ENCODE assay signal across 20 cellular contexts in genomic region chr1:3745071-3745470, GRCh38. TPM values are rescaled to one million over a fixed set of nuclear protein-coding genes. Genes with fewer than 3 reads are reported as not detected.
DNase-seq lines count a peak whose midpoint lies in the region; ATAC-seq, FAIRE-seq and TF ChIP-seq lines count a peak whose summit lies in the region.
"Had no signal": no experiment of that assay in that cellular context is flagged by ENCODE, and none has a peak within 500 bp of the region (broad histone marks: within the 10 kb centered on the region; RNA-seq: fewer than 3 reads in every experiment).

No MANE protein-coding gene starts in this region.

- 0 out of 2 replicates have a peak overlapping the region, but pooled peaks have one; percentile 22 for H3K9ac ChIP-seq in HepG2 (ENCODE audit: insufficient read depth, low read depth, low read length)

- H3K27ac ChIP-seq in HepG2 (ENCODE audit: extremely low read length, insufficient read depth, low read length) (no peak overlapping the region), right lobe of liver (no peak overlapping the region)
- H3K27ac ChIP-seq: foreskin keratinocyte, suprapubic skin had no signal

- intact Hi-C loops in HepG2 (cut with micrococcal nuclease; ENCODE audit: unreplicated experiment), result no loop called here
- intact Hi-C loops in right lobe of liver (cut with DNase I), result no loop called here

- H3K79me2 ChIP-seq in HepG2 (ENCODE audit: insufficient read depth, low read length), result peaks cover 6% of the 10 kb centered on the region

- no TSS peak for BruUV-seq in HepG2 (replicated peaks; lab: Mats Ljungman, UMichigan)

- H3K4me3 ChIP-seq in HepG2 (replicated peaks in 1 of 3; ENCODE audit: insufficient read depth in 1 of 3, low read depth in 2 of 3, low read length in 3 of 3) (no peak overlapping the region; a peak in 1 of 6 replicates), right lobe of liver (no peak overlapping the region)
- H3K4me3 ChIP-seq: suprapubic skin had no signal

- in situ Hi-C loops in HepG2 (cut with HindIII; ENCODE audit: extremely low pct_ligation_motif_present, low pct_unique_long_range_greater_than_20kb), result no loop called here

- TF ChIP-seq POLR2A in HepG2 (IDR thresholded peaks at IDR 0.05; ENCODE audit: insufficient read depth in 1 of 2, low read depth in 2 of 2, low read length in 2 of 2), result no peak
- no peak for TF ChIP-seq POLR2A in right lobe of liver (IDR thresholded peaks at IDR 0.05)

- no peak for TF ChIP-seq CTCF in HepG2 (CRISPR knock-in tag; IDR thresholded peaks at IDR 0.05)
- no peak for TF ChIP-seq CTCF in right lobe of liver (IDR thresholded peaks at IDR 0.05)
- no peak for TF ChIP-seq CTCF in WTC11 (IDR thresholded peaks at IDR 0.05)
- TF ChIP-seq CTCF in D721Med (IDR thresholded peaks at IDR 0.05; ENCODE audit: insufficient read depth, missing control alignments), result no peak

- POLR2A ChIA-PET in HepG2 (lab: Yijun Ruan, JAX) (interaction anchor here (1.0 kb wide), 1 partner anchor 23 kb away, joined by 3 read pairs; no protein-coding TSS in a partner anchor), WTC11 (lab: Charles Lee) (no interaction called here)

- 96% methylated on average over 12 of the region's 12 CpGs for WGBS in HepG2 (ENCODE audit: low lambda C conversion rate)
- WGBS in right lobe of liver (ENCODE audit: insufficient coverage, low coverage, low lambda C conversion rate, missing lambda C conversion rate), result 93% methylated on average over 5 of the region's 12 CpGs

- ATAC-seq in HepG2 (no peak), right lobe of liver (no peak), WTC11 (no peak), naive B cell (ENCODE audit: low read depth in 2 of 2) (no peak), GM21717 (IDR thresholded peaks at IDR 0.05; ENCODE audit: unreplicated experiment) (no peak)
- no peak for ATAC-seq in stimulated activated naive CD8-positive, alpha-beta T cell treated with anti-CD3 and anti-CD28 coated beads, Interleukin-15, amount 100 ng/mL, for 72 hours
- ATAC-seq: left ventricle myocardium superior had no signal

- no peaks in the 10 kb centered on the region for H3K9me3 Mint-ChIP-seq in WTC11
- H3K9me3 Mint-ChIP-seq in naive B cell, result no peaks in the 10 kb centered on the region
- no peaks in the 10 kb centered on the region for H3K9me3 Mint-ChIP-seq in stimulated activated naive CD8-positive, alpha-beta T cell treated with anti-CD3 and anti-CD28 coated beads, Interleukin-15, amount 100 ng/mL, for 72 hours

- H3K27ac Mint-ChIP-seq in WTC11 (peak overlapping the region; percentile 61), naive B cell (peak overlapping the region in 2 of 6 donors; percentile 28 to 95)
- H3K27ac Mint-ChIP-seq in stimulated activated naive CD8-positive, alpha-beta T cell treated with anti-CD3 and anti-CD28 coated beads, Interleukin-15, amount 100 ng/mL, for 72 hours, result no peak overlapping the region

- H3K36me3 ChIP-seq in HepG2 (replicated peaks in 1 of 2; ENCODE audit: control insufficient read depth in 1 of 2, insufficient read depth in 2 of 2, low read length in 2 of 2) (peaks cover 3 to 28% of the 10 kb centered on the region in 2 experiments; a peak in 4 of 5 replicates), right lobe of liver (peaks cover 0 to 11% (median 3%) of the 10 kb centered on the region in 4 donors)

- H3K4me2 ChIP-seq in HepG2 (ENCODE audit: low read depth, low read length), result peak overlapping the region; percentile 85; the same call in 1 of the 2 replicates

- CTCF ChIA-PET in HepG2 (lab: Yijun Ruan, JAX; ENCODE audit: low intra/inter-chr PET ratio, low total read pairs), result no interaction called here
- CTCF ChIA-PET in WTC11 (lab: Charles Lee), result interaction anchor here (1.1 to 4.8 kb wide), 3 partner anchors 18 to 31 kb away, joined by 3 to 22 read pairs (median 6); no protein-coding TSS in a partner anchor

- H3K27me3 ChIP-seq in HepG2 (ENCODE audit: control insufficient read depth in 1 of 2, insufficient read depth in 2 of 2, low read length in 2 of 2) (peaks cover 0 to 3% of the 10 kb centered on the region in 2 experiments; a peak in 2 of 5 replicates), right lobe of liver (no peaks in the 10 kb centered on the region)
- H3K27me3 ChIP-seq: suprapubic skin had no signal

- H3K36me3 Mint-ChIP-seq in WTC11, result peaks cover 27% of the 10 kb centered on the region
- H3K36me3 Mint-ChIP-seq in naive B cell, result peaks cover 0 to 7% of the 10 kb centered on the region in 2 donors

- no peaks in the 10 kb centered on the region for H4K20me1 ChIP-seq in HepG2 (ENCODE audit: insufficient read depth, low read length)

- H3K9me3 ChIP-seq in HepG2 (ENCODE audit: low read length) (no peaks in the 10 kb centered on the region), right lobe of liver (no peaks in the 10 kb centered on the region)
- H3K9me3 ChIP-seq: HAP-1, suprapubic skin had no signal

- H3K4me1 Mint-ChIP-seq in WTC11 (peaks cover 30% of the 10 kb centered on the region), naive B cell (peaks cover 22 to 35% (median 32%) of the 10 kb centered on the region in 3 donors)
- H3K4me1 Mint-ChIP-seq in stimulated activated naive CD8-positive, alpha-beta T cell treated with anti-CD3 and anti-CD28 coated beads, Interleukin-15, amount 100 ng/mL, for 72 hours, result peaks cover 34% of the 10 kb centered on the region

- FAIRE-seq in HepG2 (lab: Jason Lieb, UNC), result no peak
- no peak for FAIRE-seq in D721Med (lab: Jason Lieb, UNC)

- TF ChIP-seq EP300 in HepG2 (IDR thresholded peaks at IDR 0.05; ENCODE audit: low read depth in 2 of 2, low read length in 2 of 2) (no peak), HepG2 (CRISPR knock-in tag; IDR thresholded peaks at IDR 0.05; ENCODE audit: borderline replicate concordance) (no peak)

- H3K27me3 Mint-ChIP-seq in WTC11 (ENCODE audit: low read depth), result 0 out of 2 replicates have a peak, but pooled peaks cover under 1% of the 10 kb centered on the region
- H3K27me3 Mint-ChIP-seq in naive B cell, result no peaks in the 10 kb centered on the region
- no peaks in the 10 kb centered on the region for H3K27me3 Mint-ChIP-seq in stimulated activated naive CD8-positive, alpha-beta T cell treated with anti-CD3 and anti-CD28 coated beads, Interleukin-15, amount 100 ng/mL, for 72 hours

- DNase-seq in HepG2 (ENCODE audit: low spot score), result no peak
- DNase-seq in right lobe of liver, result no peak
- no peak for DNase-seq in WTC11 (ENCODE audit: low spot score)
- DNase-seq in naive B cell, result no peak
- DNase-seq in stimulated activated naive CD8-positive, alpha-beta T cell treated with anti-CD3 and anti-CD28 coated beads, Interleukin-15, amount 100 ng/mL, for 72 hours, result no peak
- DNase-seq in D341Med (ENCODE audit: low spot score), result no peak
- DNase-seq in D721Med (ENCODE audit: insufficient read length, low spot score), result no peak
- DNase-seq: activated CD8-positive, alpha-beta memory T cell treated with anti-CD3 and anti-CD28 coated beads, Interleukin-2, amount 50 U/mL, for 48 hours; amniotic stem cell; foreskin keratinocyte; left ventricle myocardium superior; MM.1S; NCI-H187; retina; SHP77 treated with DMSO at 0.1 percent for 48 hours had no signal

- H2AFZ ChIP-seq in HepG2 (ENCODE audit: low read length), result no peak overlapping the region

- no peak for TF ChIP-seq RAD21 in HepG2 (CRISPR knock-in tag; IDR thresholded peaks at IDR 0.05)

- H3K4me1 ChIP-seq in HepG2 (ENCODE audit: insufficient read depth, low read length) (peaks cover 31% of the 10 kb centered on the region), right lobe of liver (peaks cover 0 to 24% (median 0%) of the 10 kb centered on the region in 4 donors)
- H3K4me1 ChIP-seq: foreskin keratinocyte had no signal

- H3K4me3 Mint-ChIP-seq in WTC11 (peak overlapping the region; percentile 96), naive B cell (peak overlapping the region in 5 of 8 donors; percentile 59 to 86 (median 83))
- H3K4me3 Mint-ChIP-seq in stimulated activated naive CD8-positive, alpha-beta T cell treated with anti-CD3 and anti-CD28 coated beads, Interleukin-15, amount 100 ng/mL, for 72 hours, result peak overlapping the region; percentile 84 to 88

RNA-seq across cellular contexts. Expression of gene CCDC27, which starts 7.2 kb away (rescaled TPM):
- total RNA-seq in HepG2 (2016; rRNA removed; fragmentation: Illumina TruSeq; extraction: Trizol) (not detected in 2 replicates), right lobe of liver (not detected), WTC11 (2021) (0.13 to 0.25 TPM (median 0.23 TPM) in 3 replicates)
- total RNA-seq in HepG2 (2016; cell fraction: cytosol; rRNA removed; fragmentation: Illumina TruSeq; extraction: Trizol; ENCODE audit: low read depth), result not detected in 2 replicates
- not detected in 2 replicates for total RNA-seq in HepG2 (2016; cell fraction: insoluble cytoplasmic fraction; rRNA removed; fragmentation: Illumina TruSeq; extraction: Trizol)
- total RNA-seq in HepG2 (2016; cell fraction: membrane; rRNA removed; fragmentation: Illumina TruSeq; extraction: Trizol), result not detected in 2 replicates
- not detected in 2 replicates for total RNA-seq in HepG2 (2016; cell fraction: nucleus; rRNA removed; fragmentation: Illumina TruSeq; extraction: Trizol)
- polyA plus RNA-seq in HepG2 (2011; rRNA removed) (not detected in 2 replicates), naive B cell (ENCODE audit: low read depth in 6 of 6) (not detected)
- not detected in 2 replicates for polyA plus RNA-seq in HepG2 (2011; cell fraction: cytosol; rRNA removed)
- not detected in 2 replicates for polyA plus RNA-seq in HepG2 (2011; cell fraction: nucleus; rRNA removed)
- 0.23 TPM in 1 of 2 replicates, not detected in the other for polyA plus RNA-seq in HepG2 (2012)
- polyA plus RNA-seq in HepG2 (2016; cell fraction: cytosol; fragmentation: Illumina TruSeq; extraction: Trizol; ENCODE audit: low read depth), result not detected in 2 replicates
- not detected in 2 replicates for polyA plus RNA-seq in HepG2 (2016; cell fraction: insoluble cytoplasmic fraction; fragmentation: Illumina TruSeq; extraction: Trizol; ENCODE audit: low read depth)
- not detected in 2 replicates for polyA plus RNA-seq in HepG2 (2016; cell fraction: membrane; fragmentation: Illumina TruSeq; extraction: Trizol; ENCODE audit: low read depth)
- polyA plus RNA-seq in HepG2 (2016; cell fraction: nucleus; fragmentation: Illumina TruSeq; extraction: Trizol; ENCODE audit: insufficient read depth, low read depth), result not detected in 2 replicates
- polyA minus RNA-seq in HepG2 (2011; rRNA and poly(A)+ RNA removed; ENCODE audit: low replicate concordance), result not detected in 2 replicates
- polyA minus RNA-seq in HepG2 (2011; cell fraction: cytosol; rRNA and poly(A)+ RNA removed), result not detected in 2 replicates
- not detected in 2 replicates for polyA minus RNA-seq in HepG2 (2011; cell fraction: nucleus; rRNA and poly(A)+ RNA removed)
- total RNA-seq: foreskin keratinocyte; left ventricle myocardium superior; NCI-H460; suprapubic skin; T-helper 2 cell treated with Interferon-gamma antibody and Interleukin-4, amounts not matched to agents 100 ng/mL and 5 ng/mL, for 36 hours had no signal
- polyA plus RNA-seq: foreskin keratinocyte had no signal

RNA-seq across cellular contexts. Expression of gene SMIM1, which starts 27.5 kb away (rescaled TPM):
- total RNA-seq in HepG2 (2016; rRNA removed; fragmentation: Illumina TruSeq; extraction: Trizol), result 55.8 and 56.3 TPM in 2 replicates
- 360 and 516 TPM in 2 replicates for total RNA-seq in HepG2 (2016; cell fraction: cytosol; rRNA removed; fragmentation: Illumina TruSeq; extraction: Trizol; ENCODE audit: low read depth)
- 54.3 and 58.0 TPM in 2 replicates for total RNA-seq in HepG2 (2016; cell fraction: insoluble cytoplasmic fraction; rRNA removed; fragmentation: Illumina TruSeq; extraction: Trizol)
- 94.8 and 147 TPM in 2 replicates for total RNA-seq in HepG2 (2016; cell fraction: membrane; rRNA removed; fragmentation: Illumina TruSeq; extraction: Trizol)
- total RNA-seq in HepG2 (2016; cell fraction: nucleus; rRNA removed; fragmentation: Illumina TruSeq; extraction: Trizol), result 35.3 and 45.5 TPM in 2 replicates
- polyA plus RNA-seq in HepG2 (2011; rRNA removed), result 12.4 and 22.2 TPM in 2 replicates
- 15.0 and 35.9 TPM in 2 replicates for polyA plus RNA-seq in HepG2 (2011; cell fraction: cytosol; rRNA removed)
- polyA plus RNA-seq in HepG2 (2011; cell fraction: nucleus; rRNA removed), result 20.1 and 21.5 TPM in 2 replicates
- 18.7 and 18.9 TPM in 2 replicates for polyA plus RNA-seq in HepG2 (2012)
- 172 and 230 TPM in 2 replicates for polyA plus RNA-seq in HepG2 (2016; cell fraction: cytosol; fragmentation: Illumina TruSeq; extraction: Trizol; ENCODE audit: low read depth)
- polyA plus RNA-seq in HepG2 (2016; cell fraction: insoluble cytoplasmic fraction; fragmentation: Illumina TruSeq; extraction: Trizol; ENCODE audit: low read depth), result 45.5 and 47.9 TPM in 2 replicates
- 82.1 and 104 TPM in 2 replicates for polyA plus RNA-seq in HepG2 (2016; cell fraction: membrane; fragmentation: Illumina TruSeq; extraction: Trizol; ENCODE audit: low read depth)
- polyA plus RNA-seq in HepG2 (2016; cell fraction: nucleus; fragmentation: Illumina TruSeq; extraction: Trizol; ENCODE audit: insufficient read depth, low read depth), result 32.0 and 32.8 TPM in 2 replicates
- 29.5 TPM in 1 of 2 replicates, not detected in the other for polyA minus RNA-seq in HepG2 (2011; rRNA and poly(A)+ RNA removed; ENCODE audit: low replicate concordance)
- 18.6 and 19.1 TPM in 2 replicates for polyA minus RNA-seq in HepG2 (2011; cell fraction: cytosol; rRNA and poly(A)+ RNA removed)
- 17.1 and 18.4 TPM in 2 replicates for polyA minus RNA-seq in HepG2 (2011; cell fraction: nucleus; rRNA and poly(A)+ RNA removed)
- total RNA-seq in right lobe of liver, result 1 to 10 TPM; 2.6 to 8.7 (median 4.6) TPM
- total RNA-seq in WTC11 (2021), result 10.2 to 11.1 TPM (median 10.3 TPM) in 3 replicates
- 1 to 10 TPM in 3 of 6 donors, under 1 TPM in 2, not detected in 1; 0.82 to 2.2 (median 1.4) TPM for polyA plus RNA-seq in naive B cell (ENCODE audit: low read depth in 6 of 6)
- total RNA-seq: NCI-H460; T-helper 2 cell treated with Interferon-gamma antibody and Interleukin-4, amounts not matched to agents 100 ng/mL and 5 ng/mL, for 36 hours had no signal

RNA-seq across cellular contexts. Expression of gene LRRC47, which starts 51.2 kb away (rescaled TPM):
- total RNA-seq in HepG2 (2016; rRNA removed; fragmentation: Illumina TruSeq; extraction: Trizol), result 52.4 and 52.5 TPM in 2 replicates
- 6.5 and 7.6 TPM in 2 replicates for total RNA-seq in HepG2 (2016; cell fraction: cytosol; rRNA removed; fragmentation: Illumina TruSeq; extraction: Trizol; ENCODE audit: low read depth)
- total RNA-seq in HepG2 (2016; cell fraction: insoluble cytoplasmic fraction; rRNA removed; fragmentation: Illumina TruSeq; extraction: Trizol), result 47.8 and 53.6 TPM in 2 replicates
- total RNA-seq in HepG2 (2016; cell fraction: membrane; rRNA removed; fragmentation: Illumina TruSeq; extraction: Trizol), result 11.1 and 12.6 TPM in 2 replicates
- total RNA-seq in HepG2 (2016; cell fraction: nucleus; rRNA removed; fragmentation: Illumina TruSeq; extraction: Trizol), result 22.3 and 30.2 TPM in 2 replicates
- polyA plus RNA-seq in HepG2 (2011; rRNA removed), result 18.3 and 20.2 TPM in 2 replicates
- polyA plus RNA-seq in HepG2 (2011; cell fraction: cytosol; rRNA removed), result 11.1 and 11.8 TPM in 2 replicates
- polyA plus RNA-seq in HepG2 (2011; cell fraction: nucleus; rRNA removed), result 22.8 and 33.3 TPM in 2 replicates
- polyA plus RNA-seq in HepG2 (2012), result 19.1 and 36.0 TPM in 2 replicates
- 3.5 and 3.9 TPM in 2 replicates for polyA plus RNA-seq in HepG2 (2016; cell fraction: cytosol; fragmentation: Illumina TruSeq; extraction: Trizol; ENCODE audit: low read depth)
- 46.2 and 54.8 TPM in 2 replicates for polyA plus RNA-seq in HepG2 (2016; cell fraction: insoluble cytoplasmic fraction; fragmentation: Illumina TruSeq; extraction: Trizol; ENCODE audit: low read depth)
- 9.2 and 9.3 TPM in 2 replicates for polyA plus RNA-seq in HepG2 (2016; cell fraction: membrane; fragmentation: Illumina TruSeq; extraction: Trizol; ENCODE audit: low read depth)
- polyA plus RNA-seq in HepG2 (2016; cell fraction: nucleus; fragmentation: Illumina TruSeq; extraction: Trizol; ENCODE audit: insufficient read depth, low read depth), result 63.9 and 68.5 TPM in 2 replicates
- polyA minus RNA-seq in HepG2 (2011; rRNA and poly(A)+ RNA removed; ENCODE audit: low replicate concordance), result 12.3 and 17.4 TPM in 2 replicates
- 12.0 and 18.0 TPM in 2 replicates for polyA minus RNA-seq in HepG2 (2011; cell fraction: cytosol; rRNA and poly(A)+ RNA removed)
- polyA minus RNA-seq in HepG2 (2011; cell fraction: nucleus; rRNA and poly(A)+ RNA removed), result 10.1 and 11.3 TPM in 2 replicates
- total RNA-seq in right lobe of liver, result 10 to 100 TPM; 22.7 to 32.2 (median 25.8) TPM
- 70.6 to 92.4 TPM (median 71.0 TPM) in 3 replicates for total RNA-seq in WTC11 (2021)
- 10 to 100 TPM; 13.6 to 30.8 (median 26.9) TPM for polyA plus RNA-seq in naive B cell (ENCODE audit: low read depth in 6 of 6)
